Comparison of ENCODE assay signal across 1 cellular context in genomic region chr5:79990598-79991507, GRCh38.
A peak's percentile ranks its signal among the peaks of the same experiment; 100 is the strongest.
TF ChIP-seq lines count a peak whose summit lies in the region.

Gene MTX3, minus strand, starts transcription at chr5:79991262. Its CDS starts 24 bp downstream, at chr5:79991238.

TF ChIP-seq in HepG2, 621 proteins besides CTCF, POLR2A, EP300 and RAD21 (continued from another document):
- no peak for TF ChIP-seq MLXIP (CRISPR knock-in tag; IDR thresholded peaks at IDR 0.05; ENCODE audit: borderline replicate concordance)
- TF ChIP-seq PRMT3 (CRISPR knock-in tag; IDR thresholded peaks at IDR 0.05; ENCODE audit: borderline replicate concordance, low read depth), result no peak
- peak; percentile 58 to 68; a peak in 2 of 4 replicates for TF ChIP-seq HMGXB4 (CRISPR knock-in tag; IDR thresholded peaks at IDR 0.05; ENCODE audit: borderline replicate concordance in 1 of 2, low read depth in 1 of 2)
- no peak for TF ChIP-seq NKX3-1 (CRISPR knock-in tag; IDR thresholded peaks at IDR 0.05)
- TF ChIP-seq ZBTB44 (CRISPR knock-in tag; IDR thresholded peaks at IDR 0.05), result no peak
- no peak for TF ChIP-seq IRF2 (CRISPR knock-in tag; IDR thresholded peaks at IDR 0.05)
- peak; percentile 95 for TF ChIP-seq POGZ (CRISPR knock-in tag; IDR thresholded peaks at IDR 0.05)
- TF ChIP-seq PLSCR1 (CRISPR knock-in tag; IDR thresholded peaks at IDR 0.05; ENCODE audit: borderline replicate concordance), result no peak
- TF ChIP-seq AHDC1 (CRISPR knock-in tag; IDR thresholded peaks at IDR 0.05; ENCODE audit: borderline replicate concordance), result no peak; the same call in none of the 2 replicates
- TF ChIP-seq PPARG (CRISPR knock-in tag; conservative IDR thresholded peaks at IDR 0.05), result 0 out of 2 replicates have a peak, but pooled peaks have one; percentile 37
- TF ChIP-seq HDAC6 (IDR thresholded peaks at IDR 0.05; ENCODE audit: low read depth, low read length), result no peak
- no peak for TF ChIP-seq MED13 (CRISPR knock-in tag; IDR thresholded peaks at IDR 0.05)
- TF ChIP-seq ZNF576 (CRISPR knock-in tag; IDR thresholded peaks at IDR 0.05), result no peak
- no peak for TF ChIP-seq NFYC (CRISPR knock-in tag; IDR thresholded peaks at IDR 0.05)
- TF ChIP-seq DMAP1 (CRISPR knock-in tag; IDR thresholded peaks at IDR 0.05), result peak; percentile 85
- TF ChIP-seq HOXA7 (CRISPR knock-in tag; IDR thresholded peaks at IDR 0.05), result no peak
- TF ChIP-seq BATF2 (CRISPR knock-in tag; IDR thresholded peaks at IDR 0.05), result no peak
- TF ChIP-seq FOXO1 (CRISPR knock-in tag; IDR thresholded peaks at IDR 0.05), result no peak
- TF ChIP-seq ZNF589 (CRISPR knock-in tag; conservative IDR thresholded peaks at IDR 0.05), result 0 out of 2 replicates have a peak, but pooled peaks have one; percentile 53
- TF ChIP-seq ZNF724P (CRISPR knock-in tag; IDR thresholded peaks at IDR 0.05; ENCODE audit: borderline replicate concordance), result no peak
